12 cellular contexts compared by ENCODE assay signal in the genomic region with DNA sequence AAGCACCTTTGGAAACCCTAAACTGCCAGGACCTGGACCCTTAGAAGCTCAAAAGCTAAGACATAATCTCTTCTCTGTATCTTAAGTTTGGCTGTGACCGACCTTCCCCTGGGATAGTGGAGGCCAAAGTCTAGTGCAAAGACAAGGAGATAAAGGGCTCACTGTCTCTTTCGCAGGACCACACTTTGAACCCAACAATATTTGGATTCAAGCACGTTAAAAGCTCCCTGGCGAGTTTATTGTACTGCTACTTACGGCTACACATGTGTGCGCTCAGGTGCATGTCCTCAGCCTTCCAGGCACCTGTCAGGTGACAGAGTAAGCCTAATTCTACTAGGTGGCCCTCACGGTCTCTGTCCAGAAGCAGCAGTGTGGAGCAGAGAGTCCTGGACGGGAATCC. TPM values are rescaled to one million over a fixed set of nuclear protein-coding genes. Genes with fewer than 3 reads are reported as not detected.
"Had no signal": no experiment of that assay in that cellular context is flagged by ENCODE, and none has a peak within 500 bp of the region (broad histone marks: within the 10 kb centered on the region; RNA-seq: fewer than 3 reads in every experiment).

No MANE protein-coding gene starts in this region.

- DNase-seq: GM23248, GOT3, H7, H9, HCEC 1CT, HFFc6 had no signal

- H3K9me3 Mint-ChIP-seq: GM23338, H9, HFFc6 had no signal

- H3K4me1 ChIP-seq: HAP-1 had no signal

- H3K27ac Mint-ChIP-seq: GM23338, H9, HFFc6 had no signal

- FAIRE-seq: H1, H54 had no signal

- H3K9ac ChIP-seq: GM23248 had no signal

- H3K27ac ChIP-seq: GM23248 had no signal

- H3K4me3 Mint-ChIP-seq: GM23338, H9, HFFc6 had no signal

- ATAC-seq: GM23338, HCT116 had no signal

- H3K36me3 ChIP-seq: HAP-1 had no signal

- H3K9me3 ChIP-seq: HAP-1 had no signal

- H2AFZ ChIP-seq: GM23248, GM23338 had no signal

- H3K4me3 ChIP-seq: GM23248, GM23338, HAP-1 had no signal

RNA-seq across cellular contexts. Expression of a gene that starts 55.9 kb away (rescaled TPM):
- total RNA-seq: GM23248, GM23338, H1, H4, H7, HFFc6 had no signal
- polyA plus RNA-seq: GM23248 had no signal
